16 cellular contexts compared by ENCODE assay signal in the genomic region with DNA sequence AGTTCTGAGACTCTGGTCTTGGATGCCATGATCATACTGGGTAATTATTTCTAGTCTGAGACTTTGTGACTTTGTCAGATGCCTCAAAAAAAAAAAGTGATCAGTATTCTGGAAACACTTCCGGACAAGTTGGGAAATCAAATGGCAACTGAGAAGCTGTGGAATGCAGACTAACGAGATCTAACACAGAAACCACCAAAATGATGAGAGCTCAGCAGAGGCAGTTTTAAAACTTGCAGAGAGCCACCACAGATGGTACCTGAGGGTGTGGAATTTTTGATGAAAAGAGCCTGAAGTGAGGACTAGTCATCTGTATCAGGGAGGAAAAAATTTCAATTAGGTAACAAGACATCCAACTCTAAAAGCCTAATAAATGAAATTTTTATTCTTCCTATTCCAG. TPM values are rescaled to one million over a fixed set of nuclear protein-coding genes. Genes with fewer than 3 reads are reported as not detected.
DNase-seq lines count a peak whose midpoint lies in the region; TF ChIP-seq lines count a peak whose summit lies in the region.
"Had no signal": no experiment of that assay in that cellular context is flagged by ENCODE, and none has a peak within 500 bp of the region (broad histone marks: within the 10 kb centered on the region; RNA-seq: fewer than 3 reads in every experiment).

No MANE protein-coding gene starts in this region.

- CTCF ChIA-PET in RWPE1 (lab: Yijun Ruan, JAX): interaction anchor here (0.6 to 0.7 kb wide), 2 partner anchors 70 to 405 kb away, joined by 3 read pairs; no protein-coding TSS in a partner anchor

- no peak for TF ChIP-seq CTCF in RWPE1 (conservative IDR thresholded peaks at IDR 0.05; ENCODE audit: low read depth)

- no CpG with 5 or more reads among the region's 2 CpGs for WGBS in trophoblast cell (ENCODE audit: extremely low coverage, insufficient coverage, insufficient read length)

- no peak overlapping the region for H2AFZ ChIP-seq in trophoblast cell (ENCODE audit: insufficient read depth, low read length, poor library complexity)

- no peak overlapping the region for H2AK5ac ChIP-seq in trophoblast cell (ENCODE audit: low read length)

- peaks cover 2% of the 10 kb centered on the region for H3K79me1 ChIP-seq in trophoblast cell (ENCODE audit: low read length)

- no peak overlapping the region for H3K14ac ChIP-seq in trophoblast cell (ENCODE audit: low read length)

- H3K18ac ChIP-seq in trophoblast cell (ENCODE audit: low read length): no peak overlapping the region

- peaks cover 8 to 10% of the 10 kb centered on the region in 2 experiments for H3K36me3 ChIP-seq in trophoblast cell (ENCODE audit: control insufficient read depth in 1 of 2, insufficient read depth in 2 of 2, low read length in 2 of 2)

- H3K27me3 ChIP-seq in trophoblast cell (ENCODE audit: insufficient read depth, low read length): no peaks in the 10 kb centered on the region

- no peak overlapping the region for H4K8ac ChIP-seq in trophoblast cell (ENCODE audit: low read depth, low read length)

- H2BK12ac ChIP-seq in trophoblast cell (ENCODE audit: low read length): no peak overlapping the region

- peak overlapping the region; percentile 36 for H3K4me2 ChIP-seq in trophoblast cell (ENCODE audit: low read length)

- no peak overlapping the region for H2BK5ac ChIP-seq in trophoblast cell (ENCODE audit: low read depth, low read length, poor library complexity)

- no peak overlapping the region for H3K4ac ChIP-seq in trophoblast cell (ENCODE audit: low read depth, low read length)

- DNase-seq in GM03348 (ENCODE audit: low spot score): peak; percentile 14
- peak; percentile 15 for DNase-seq in RWPE1 (ENCODE audit: low spot score)
- DNase-seq in epithelial cell of prostate (ENCODE audit: low read depth, low spot score): no peak
- peak; percentile 78 to 95 for DNase-seq in trophoblast cell
- DNase-seq in ureter (ENCODE audit: low spot score): no peak
- no peak for DNase-seq in activated CD4-positive, CD25-positive, alpha-beta regulatory T cell (lab: John Stamatoyannopoulos, UW)
- no peak for DNase-seq in SHP77 treated with DMSO at 0.1 percent for 48 hours (lab: John Stamatoyannopoulos, UW)
- DNase-seq in NCI-H69 (lab: John Stamatoyannopoulos, UW): no peak
- DNase-seq: CD4-positive, alpha-beta T cell; DMS79 treated with DMSO at 0.1 percent for 48 hours; H9; MV-4-11; NCI-H1417 treated with DMSO at 0.1 percent for 48 hours; NCI-H2029 treated with DMSO at 0.1 percent for 48 hours; NCI-H510A; RPMI8226 had no signal

- H3K9me3 ChIP-seq in trophoblast cell (ENCODE audit: insufficient read depth, low read depth, low read length): no peaks in the 10 kb centered on the region

- H2BK120ac ChIP-seq in trophoblast cell (ENCODE audit: insufficient read depth, low read length, poor library complexity): no peak overlapping the region

- H3K9ac ChIP-seq in trophoblast cell (ENCODE audit: low read length): no peak overlapping the region

- H4K91ac ChIP-seq in trophoblast cell (ENCODE audit: low read depth, low read length): no peak overlapping the region

- H4K12ac ChIP-seq in trophoblast cell (ENCODE audit: low read depth, low read length): no peak overlapping the region

- no peak overlapping the region for H3K4me3 ChIP-seq in trophoblast cell (ENCODE audit: low read depth, low read length)

- no peak overlapping the region for H3K27ac ChIP-seq in RWPE1
- H3K27ac ChIP-seq in epithelial cell of prostate: peak overlapping the region; percentile 22
- peak overlapping the region; percentile 70 for H3K27ac ChIP-seq in trophoblast cell (ENCODE audit: low read depth, low read length)

- POLR2A ChIA-PET in RWPE1 (lab: Yijun Ruan, JAX; ENCODE audit: low non-redundant PET): no interaction called here

- no peak overlapping the region for H3K23ac ChIP-seq in trophoblast cell (ENCODE audit: low read length)

- H3K4me1 ChIP-seq in trophoblast cell (ENCODE audit: control insufficient read depth in 1 of 2, insufficient read depth in 2 of 2, low read length in 2 of 2): peaks cover 5 to 8% of the 10 kb centered on the region in 2 experiments

- H3K79me2 ChIP-seq in trophoblast cell (ENCODE audit: control insufficient read depth, insufficient read depth, low read length, poor library complexity): no peaks in the 10 kb centered on the region

RNA-seq across cellular contexts. Expression of gene GPR75, which starts 5.5 kb away (rescaled TPM):
- polyA plus RNA-seq in trophoblast cell (2013): 2.2 and 2.3 TPM in 2 replicates
- total RNA-seq in ureter: 4.4 TPM

Comparison
In these comparisons a context has a peak if more than half of its experiments do, and no peak if none do; other contexts are left out.
1. DNase-seq: peak in GM03348 (single experiment), RWPE1 (single experiment) and trophoblast cell (2 of 2); none in epithelial cell of prostate (single experiment), ureter (single experiment), activated CD4-positive, CD25-positive, alpha-beta regulatory T cell (0 of 4), SHP77 treated with DMSO at 0.1 percent for 48 hours (single experiment) and NCI-H69 (single experiment).